In genomic region chr17:1907818-1908698, GRCh38 we compare ENCODE assay signal across 9 cellular contexts.
DNase-seq lines count a peak whose midpoint lies in the region; ATAC-seq and TF ChIP-seq lines count a peak whose summit lies in the region.
"Had no signal": no experiment of that assay in that cellular context is flagged by ENCODE, and none has a peak within 500 bp of the region (broad histone marks: within the 10 kb centered on the region; RNA-seq: fewer than 3 reads in every experiment).

No MANE protein-coding gene starts in this region.

- H3K27me3 ChIP-seq in GM23248 (replicated peaks; ENCODE audit: insufficient read depth): peaks cover 38% of the 10 kb centered on the region
- peaks cover 83% of the 10 kb centered on the region for H3K27me3 ChIP-seq in foreskin keratinocyte

- no peak overlapping the region for H3K9ac ChIP-seq in GM23248

- H3K4me3 Mint-ChIP-seq in WTC11: peak overlapping the region; percentile 63

- 7 to 8% methylated on average over 50 to 53 of the region's 53 CpGs for WGBS in GM23248 (ENCODE audit: low coverage in 1 of 2, low lambda C conversion rate in 2 of 2, missing lambda C conversion rate in 2 of 2), 2 experiments

- H3K36me3 ChIP-seq in GM23248 (ENCODE audit: low read depth): no peaks in the 10 kb centered on the region
- H3K36me3 ChIP-seq: SJSA1 had no signal

- H3K9me3 Mint-ChIP-seq in WTC11: no peaks in the 10 kb centered on the region

- H3K4me1 Mint-ChIP-seq in WTC11: peaks cover 2% of the 10 kb centered on the region

- H3K4me2 ChIP-seq in GM23248 (ENCODE audit: unreplicated experiment): peak overlapping the region; percentile 82

- no peaks in the 10 kb centered on the region for H3K9me2 ChIP-seq in GM23248 (ENCODE audit: insufficient read depth)

- H4K20me1 ChIP-seq in GM23248 (ENCODE audit: insufficient read depth): no peaks in the 10 kb centered on the region

- no peak overlapping the region for H3K27ac ChIP-seq in GM23248
- no peak overlapping the region for H3K27ac ChIP-seq in foreskin keratinocyte
- H3K27ac ChIP-seq: SJSA1 had no signal

- TF ChIP-seq CTCF in WTC11 (IDR thresholded peaks at IDR 0.05) (no peak), foreskin keratinocyte (conservative IDR thresholded peaks at IDR 0.05) (no peak), omental fat pad (IDR thresholded peaks at IDR 0.05) (no peak)

- no peak overlapping the region for H3K27ac Mint-ChIP-seq in WTC11

- peak overlapping the region; percentile 69 for H2AFZ ChIP-seq in GM23248

- CTCF ChIA-PET in WTC11 (lab: Charles Lee): interaction anchor here (0.6 to 2.2 kb wide), 31 partner anchors 11 to 337 kb away, joined by 3 to 47 read pairs (median 6); partner anchors contain the start of genes DPH1, HIC1, OVCA2 and RILP

- no peaks in the 10 kb centered on the region for H3K36me3 Mint-ChIP-seq in WTC11

- DNase-seq in GM23248 (peak; percentile 75), WTC11 (ENCODE audit: low spot score) (peak; percentile 54), foreskin keratinocyte (no peak), sciatic nerve (ENCODE audit: low spot score) (no peak), islet precursor cell (no peak), omental fat pad (ENCODE audit: low spot score) (no peak)

- no peaks in the 10 kb centered on the region for H3K79me2 ChIP-seq in GM23248 (ENCODE audit: insufficient read depth)

- H3K4me1 ChIP-seq in GM23248 (ENCODE audit: insufficient read depth) (0 out of 2 replicates have a peak, but pooled peaks cover 9% of the 10 kb centered on the region), foreskin keratinocyte (no peaks in the 10 kb centered on the region)

- POLR2A ChIA-PET in WTC11 (lab: Charles Lee): no interaction called here

- H3K27me3 Mint-ChIP-seq in WTC11 (ENCODE audit: low read depth): peaks cover 98% of the 10 kb centered on the region

- no peaks in the 10 kb centered on the region for H3K9me3 ChIP-seq in GM23248 (ENCODE audit: low read depth)
- H3K9me3 ChIP-seq: SJSA1 had no signal

- intact Hi-C loops in sciatic nerve (cut with DNase I): loop anchor here (5.0 to 10.0 kb wide), 2 partner anchors 117 to 334 kb away; partner anchors contain the start of gene RTN4RL1

- no peaks in the 10 kb centered on the region for H3F3A ChIP-seq in GM23248 (ENCODE audit: insufficient read depth)

- in situ Hi-C loops in GM23248 (cut with MboI): loop anchor here (5.0 to 10.0 kb wide), 2 partner anchors 119 to 367 kb away; partner anchors contain the start of gene RTN4RL1

- peak overlapping the region; percentile 62 for H3K4me3 ChIP-seq in GM23248
- H3K4me3 ChIP-seq: SJSA1 had no signal

- ATAC-seq in WTC11 (peak; percentile 74), foreskin keratinocyte (peak; percentile 45), sciatic nerve (peak; percentile 44), HG03521 (IDR thresholded peaks at IDR 0.05; ENCODE audit: unreplicated experiment) (no peak), GM19328 (IDR thresholded peaks at IDR 0.05; ENCODE audit: unreplicated experiment) (no peak), omental fat pad (ENCODE audit: low FRiP score) (no peak)

TF ChIP-seq in WTC11, 78 proteins besides CTCF, POLR2A, EP300 and RAD21:
- TF ChIP-seq PRDM15 (CRISPR knock-in tag; IDR thresholded peaks at IDR 0.05) (peak; percentile 97), MAX (CRISPR knock-in tag; IDR thresholded peaks at IDR 0.05) (peak; percentile 47; the same call in 1 of the 2 replicates), ZMAT4 (CRISPR knock-in tag; IDR thresholded peaks at IDR 0.05) (no peak), ZNF232 (CRISPR knock-in tag; IDR thresholded peaks at IDR 0.05) (0 out of 2 replicates have a peak, but pooled peaks have one; percentile 53), GTF2I (CRISPR knock-in tag; conservative IDR thresholded peaks at IDR 0.05) (no peak), HMGXB4 (CRISPR knock-in tag; IDR thresholded peaks at IDR 0.05) (0 out of 2 replicates have a peak, but pooled peaks have one; percentile 51), ZNF219 (CRISPR knock-in tag; IDR thresholded peaks at IDR 0.05; ENCODE audit: borderline replicate concordance) (no peak), HMGA2 (CRISPR knock-in tag; IDR thresholded peaks at IDR 0.05) (no peak), ZSCAN18 (CRISPR knock-in tag; IDR thresholded peaks at IDR 0.05) (no peak)

Comparison
In these comparisons a context has a peak if more than half of its experiments do, and no peak if none do; other contexts are left out.
1. DNase-seq: peak in GM23248 (single experiment) and WTC11 (single experiment); none in foreskin keratinocyte (0 of 2), sciatic nerve (single experiment), islet precursor cell (single experiment) and omental fat pad (single experiment).
2. ATAC-seq: peak in WTC11 (single experiment), foreskin keratinocyte (single experiment) and sciatic nerve (single experiment); none in HG03521 (single experiment), GM19328 (single experiment) and omental fat pad (single experiment).